Comparison of ENCODE assay signal across 12 cellular contexts in genomic region chr5:137833463-137833862, GRCh38. TPM values are rescaled to one million over a fixed set of nuclear protein-coding genes. Genes with fewer than 3 reads are reported as not detected.
A peak's percentile ranks its signal among the peaks of the same experiment; 100 is the strongest.
DNase-seq lines count a peak whose midpoint lies in the region; ATAC-seq and TF ChIP-seq lines count a peak whose summit lies in the region.
"Had no signal": no experiment of that assay in that cellular context is flagged by ENCODE, and none has a peak within 500 bp of the region (broad histone marks: within the 10 kb centered on the region; RNA-seq: fewer than 3 reads in every experiment).

No MANE protein-coding gene starts in this region.

- H3F3A ChIP-seq in smooth muscle cell (ENCODE audit: low read depth), result no peaks in the 10 kb centered on the region

- no peaks in the 10 kb centered on the region for H3K79me2 ChIP-seq in smooth muscle cell (ENCODE audit: low read depth)

- WGBS in smooth muscle cell (ENCODE audit: low lambda C conversion rate), result 16% methylated on average over 1 of the region's 1 CpG
- WGBS in sigmoid colon, 2 donors, result 61 to 66% methylated on average over 1 of the region's 1 CpG

- no peak for TF ChIP-seq CTCF in RWPE1 (conservative IDR thresholded peaks at IDR 0.05; ENCODE audit: low read depth)
- TF ChIP-seq CTCF in fibroblast of villous mesenchyme (IDR thresholded peaks at IDR 0.05; ENCODE audit: insufficient read depth, low read depth, low read length), result no peak
- TF ChIP-seq CTCF in smooth muscle cell (IDR thresholded peaks at IDR 0.05; ENCODE audit: borderline replicate concordance, insufficient read depth, poor library complexity, severe bottlenecking), result no peak
- no peak for TF ChIP-seq CTCF in sigmoid colon (IDR thresholded peaks at IDR 0.05)

- intact Hi-C loops in sigmoid colon (cut with DNase I), result no loop called here

- no peaks in the 10 kb centered on the region for H4K20me1 ChIP-seq in smooth muscle cell (ENCODE audit: low read depth)

- ATAC-seq in GM18870 (IDR thresholded peaks at IDR 0.05; ENCODE audit: unreplicated experiment), result no peak

- H3K27ac ChIP-seq in RWPE1 (no peak overlapping the region), smooth muscle cell (ENCODE audit: low read depth) (peak overlapping the region; percentile 40), sigmoid colon (peak overlapping the region in 2 of 4 donors; percentile 42 to 75)

- CTCF ChIA-PET in RWPE1 (lab: Yijun Ruan, JAX), result interaction anchor here (0.6 to 1.6 kb wide), 3 partner anchors 54 to 682 kb away, joined by 3 to 7 read pairs (median 3); no protein-coding TSS in a partner anchor

- no peaks in the 10 kb centered on the region for H3K36me3 ChIP-seq in smooth muscle cell (ENCODE audit: low read depth)
- H3K36me3 ChIP-seq in sigmoid colon, result no peaks in the 10 kb centered on the region

- TF ChIP-seq POLR2A in sigmoid colon (IDR thresholded peaks at IDR 0.05), result no peak

- no peak overlapping the region for H3K4me3 ChIP-seq in fibroblast of villous mesenchyme (ENCODE audit: low read depth, low read length)
- no peak overlapping the region for H3K4me3 ChIP-seq in smooth muscle cell
- H3K4me3 ChIP-seq in sigmoid colon, result no peak overlapping the region

- peak in 2 of 4 donors; percentile 8 to 36 for TF ChIP-seq EP300 in sigmoid colon (IDR thresholded peaks at IDR 0.05)

- no peak overlapping the region for H3K9ac ChIP-seq in smooth muscle cell (ENCODE audit: low read depth)

- DNase-seq in NCI-H345 (lab: John Stamatoyannopoulos, UW) (peak; percentile 1), NCI-H345 treated with DMSO at 0.1 percent for 48 hours (lab: John Stamatoyannopoulos, UW; ENCODE audit: unreplicated experiment) (no peak), RWPE1 (ENCODE audit: low spot score) (peak; percentile 95), fibroblast of villous mesenchyme (ENCODE audit: low read depth) (peak; percentile 66), smooth muscle cell (lab: John Stamatoyannopoulos, UW; ENCODE audit: unreplicated experiment) (no peak), sigmoid colon (no peak), NCI-H748 (lab: John Stamatoyannopoulos, UW; ENCODE audit: unreplicated experiment) (no peak)
- DNase-seq: activated gamma-delta T cell treated with Interleukin-2 at 50 U/mL for 16 hours had no signal

- H3K27me3 ChIP-seq in smooth muscle cell (ENCODE audit: low read depth) (no peaks in the 10 kb centered on the region), sigmoid colon (no peaks in the 10 kb centered on the region)

- H3K9me3 ChIP-seq in smooth muscle cell (replicated peaks; ENCODE audit: low read depth) (no peaks in the 10 kb centered on the region), sigmoid colon (no peaks in the 10 kb centered on the region)

- POLR2A ChIA-PET in RWPE1 (lab: Yijun Ruan, JAX; ENCODE audit: low non-redundant PET), result no interaction called here

- H2AFZ ChIP-seq in smooth muscle cell (ENCODE audit: low read depth), result no peak overlapping the region

- H3K4me1 ChIP-seq in smooth muscle cell (ENCODE audit: low read depth) (peaks cover 16% of the 10 kb centered on the region), sigmoid colon (peaks cover 0 to 77% (median 28%) of the 10 kb centered on the region in 4 donors)

- peak overlapping the region; percentile 37 for H3K4me2 ChIP-seq in smooth muscle cell

RNA-seq across cellular contexts. Expression of gene MYOT, which starts 34.2 kb away (rescaled TPM):
- total RNA-seq in fibroblast of villous mesenchyme (not detected in 2 replicates), smooth muscle cell (not detected in 2 replicates), sigmoid colon (10 to 100 TPM; 20.7 to 40.0 (median 27.3) TPM)
- polyA plus RNA-seq in smooth muscle cell (0.07 and 0.29 TPM in 2 replicates), sigmoid colon (1 to 10 TPM; 3.2 to 6.6 (median 5.8) TPM)
- total RNA-seq: neural crest cell; T-helper 2 cell treated with Interferon-gamma antibody and Interleukin-4, amounts not matched to agents 100 ng/mL and 5 ng/mL, for 36 hours had no signal
- polyA plus RNA-seq: AG04450 had no signal

RNA-seq across cellular contexts. Expression of gene PKD2L2, which starts 55.8 kb away (rescaled TPM):
- not detected in 2 replicates for total RNA-seq in fibroblast of villous mesenchyme
- total RNA-seq in smooth muscle cell, result not detected in 2 replicates
- 0.19 and 0.22 TPM in 2 replicates for polyA plus RNA-seq in smooth muscle cell
- under 1 TPM in 1 of 4 donors, not detected in 3; 0.36 TPM for total RNA-seq in sigmoid colon
- under 1 TPM in 1 of 3 donors, not detected in 2; 0.07 TPM for polyA plus RNA-seq in sigmoid colon
- total RNA-seq: neural crest cell; T-helper 2 cell treated with Interferon-gamma antibody and Interleukin-4, amounts not matched to agents 100 ng/mL and 5 ng/mL, for 36 hours had no signal

Comparison
In these comparisons a context has a peak if more than half of its experiments do, and no peak if none do; other contexts are left out.
1. DNase-seq: peak in NCI-H345 (single experiment), RWPE1 (single experiment) and fibroblast of villous mesenchyme (single experiment); none in NCI-H345 treated with DMSO at 0.1 percent for 48 hours (single experiment), smooth muscle cell (single experiment), sigmoid colon (single experiment) and NCI-H748 (single experiment).
2. RNA of gene MYOT, which starts 34.2 kb away (total RNA-seq): 20.7 to 40.0 TPM in sigmoid colon; not detected in fibroblast of villous mesenchyme and not detected in smooth muscle cell; every median in the first group is over 10 times any median in the second.